Comparison of ENCODE assay signal across 1 cellular context in the genomic region with DNA sequence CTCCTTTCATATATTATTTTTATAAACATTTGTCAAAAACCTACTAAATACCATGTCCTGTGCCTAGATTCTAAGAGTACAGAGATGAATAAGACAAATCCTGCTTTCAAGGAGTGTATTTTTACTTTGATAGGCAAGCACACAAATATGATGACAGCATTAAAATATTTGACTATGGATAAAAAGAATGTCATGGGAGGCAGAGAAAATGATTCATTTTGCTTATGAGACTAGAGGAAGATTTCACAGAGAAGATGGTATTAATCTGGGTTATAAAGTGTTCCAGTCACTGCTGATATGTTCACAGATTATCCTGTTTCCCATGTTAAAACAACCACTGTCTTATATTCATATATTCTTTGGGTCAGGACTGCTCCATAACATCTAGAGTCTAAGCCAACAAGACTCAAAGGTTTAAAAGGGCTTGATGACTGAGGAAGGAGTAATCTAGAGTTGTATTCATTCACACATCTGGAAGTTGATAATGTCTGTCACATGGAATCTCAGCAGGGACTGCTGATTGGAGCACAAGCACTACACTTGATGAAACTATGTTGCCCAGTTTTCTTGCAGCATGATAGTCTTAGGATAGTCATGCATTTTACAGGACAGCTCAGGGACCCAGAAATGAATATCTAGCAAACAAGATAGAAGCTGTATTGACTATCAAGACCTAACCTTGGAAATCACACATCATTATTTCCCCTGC.
TF ChIP-seq lines count a peak whose summit lies in the region.

No MANE protein-coding gene starts in this region.

TF ChIP-seq in IMR-90, 13 proteins besides CTCF, POLR2A, EP300 and RAD21 (continued from another document):
- TF ChIP-seq, protein P1, sequence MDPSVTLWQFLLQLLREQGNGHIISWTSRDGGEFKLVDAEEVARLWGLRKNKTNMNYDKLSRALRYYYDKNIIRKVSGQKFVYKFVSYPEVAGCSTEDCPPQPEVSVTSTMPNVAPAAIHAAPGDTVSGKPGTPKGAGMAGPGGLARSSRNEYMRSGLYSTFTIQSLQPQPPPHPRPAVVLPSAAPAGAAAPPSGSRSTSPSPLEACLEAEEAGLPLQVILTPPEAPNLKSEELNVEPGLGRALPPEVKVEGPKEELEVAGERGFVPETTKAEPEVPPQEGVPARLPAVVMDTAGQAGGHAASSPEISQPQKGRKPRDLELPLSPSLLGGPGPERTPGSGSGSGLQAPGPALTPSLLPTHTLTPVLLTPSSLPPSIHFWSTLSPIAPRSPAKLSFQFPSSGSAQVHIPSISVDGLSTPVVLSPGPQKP (IDR thresholded peaks at IDR 0.05; ENCODE audit: borderline replicate concordance, low read depth, low read length): no peak
